Comparison of ENCODE assay signal across 10 cellular contexts in the genomic region with DNA sequence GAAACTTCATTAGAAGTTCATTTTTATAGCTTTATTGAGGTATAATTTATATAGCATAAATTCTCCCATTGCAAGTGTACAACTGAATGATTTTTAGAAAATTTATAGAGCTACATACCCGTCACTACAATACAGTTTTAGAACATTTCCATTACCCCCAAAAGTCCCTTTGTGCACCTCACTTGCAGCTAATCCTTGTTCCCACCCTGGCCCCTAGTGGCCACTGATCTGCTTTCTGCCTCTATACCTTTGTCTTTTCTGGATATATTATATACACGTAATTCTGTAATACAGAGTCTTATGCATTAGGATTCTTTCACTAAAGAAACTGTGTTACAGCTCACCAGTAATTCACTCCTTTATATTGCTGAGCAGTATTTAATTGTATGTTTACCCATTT.
A peak's percentile ranks its signal among the peaks of the same experiment; 100 is the strongest.
DNase-seq lines count a peak whose midpoint lies in the region; TF ChIP-seq lines count a peak whose summit lies in the region.
"Had no signal": no experiment of that assay in that cellular context is flagged by ENCODE, and none has a peak within 500 bp of the region (broad histone marks: within the 10 kb centered on the region; RNA-seq: fewer than 3 reads in every experiment).

No MANE protein-coding gene starts in this region.

- TF ChIP-seq CTCF in cardiac fibroblast (IDR thresholded peaks at IDR 0.05; ENCODE audit: low read depth, low read length), result peak; percentile 70
- peak; percentile 74 for TF ChIP-seq CTCF in retinal pigment epithelial cell (conservative IDR thresholded peaks at IDR 0.05; ENCODE audit: low read depth, low read length)
- TF ChIP-seq CTCF in GM20000 (IDR thresholded peaks at IDR 0.05; ENCODE audit: extremely low read depth, missing control alignments), result no peak

- no peak overlapping the region for H3K4me3 ChIP-seq in cardiac fibroblast (replicated peaks in 1 of 2; ENCODE audit: low read depth in 2 of 2, low read length in 2 of 2)
- H3K4me3 ChIP-seq in retinal pigment epithelial cell (ENCODE audit: low read length), result no peak overlapping the region

- peak; percentile 37 for DNase-seq in NCI-H187 treated with DMSO at 0.1 percent for 48 hours (lab: John Stamatoyannopoulos, UW)
- DNase-seq in NCI-H187 (lab: John Stamatoyannopoulos, UW), result no peak
- DNase-seq in NCI-H226, result peak; percentile 33
- peak; percentile 44 to 54 for DNase-seq in cardiac fibroblast (ENCODE audit: low read depth in 2 of 2)
- DNase-seq in retinal pigment epithelial cell (ENCODE audit: low read depth), result no peak
- no peak for DNase-seq in NCI-H2196 treated with DMSO at 0.1 percent for 48 hours (lab: John Stamatoyannopoulos, UW; ENCODE audit: unreplicated experiment)
- no peak for DNase-seq in GM19240 (ENCODE audit: insufficient read length, low spot score)
- no peak for DNase-seq in GM20000 (ENCODE audit: low spot score)
- DNase-seq: activated gamma-delta T cell, AML-193 had no signal

Comparison
In these comparisons a context has a peak if more than half of its experiments do, and no peak if none do; other contexts are left out.
1. DNase-seq: peak in NCI-H187 treated with DMSO at 0.1 percent for 48 hours (single experiment), NCI-H226 (single experiment) and cardiac fibroblast (2 of 2); none in NCI-H187 (0 of 2), retinal pigment epithelial cell (single experiment), NCI-H2196 treated with DMSO at 0.1 percent for 48 hours (single experiment), GM19240 (single experiment) and GM20000 (single experiment).